ENCODE assay signal across 1 cellular context in the genomic region with DNA sequence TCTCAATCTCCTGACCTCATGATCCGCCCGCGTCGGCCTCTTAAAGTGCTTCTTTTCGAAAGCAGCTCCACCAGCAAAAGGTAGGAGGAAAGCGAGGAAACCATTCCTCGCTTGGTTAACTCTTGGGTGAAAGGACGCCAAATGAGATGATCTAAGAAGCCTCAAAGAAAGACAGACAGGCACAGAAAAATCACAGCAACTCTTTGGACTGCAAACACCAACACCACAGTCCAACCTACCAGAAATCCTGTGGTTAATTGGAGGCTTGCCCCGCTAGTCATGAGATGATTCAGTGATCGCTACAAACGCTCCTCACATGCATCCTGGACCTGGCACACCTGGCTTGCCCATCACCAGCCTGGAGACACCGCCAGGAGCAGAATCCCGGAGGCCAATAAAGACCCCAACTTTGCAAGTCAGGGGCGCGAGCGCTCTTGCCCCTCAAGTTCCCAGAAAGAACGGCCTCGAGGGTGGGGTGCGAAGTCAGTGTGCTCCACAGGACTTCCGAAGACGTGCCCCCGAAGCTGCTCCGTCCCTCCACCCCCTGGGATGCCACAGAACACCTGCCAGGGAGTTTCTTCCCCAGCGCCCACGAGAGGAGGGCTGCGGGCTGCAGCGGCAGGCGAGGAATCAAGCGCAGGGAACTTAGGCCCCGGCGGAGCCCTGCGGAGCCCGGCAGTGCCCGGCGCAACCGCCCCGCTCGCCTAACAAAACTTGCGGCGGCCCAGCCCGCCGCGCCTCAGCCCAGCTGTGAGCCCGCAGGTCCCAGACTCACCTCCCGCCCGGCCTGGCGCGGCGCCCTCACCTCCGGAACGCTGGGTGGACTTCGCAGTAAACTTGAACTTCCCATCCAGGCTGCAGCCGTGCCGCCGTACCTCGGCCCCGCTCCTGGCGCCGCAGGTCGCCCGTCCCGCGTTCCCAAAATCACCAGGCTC.
TF ChIP-seq lines count a peak whose summit lies in the region.

No MANE protein-coding gene starts in this region.

TF ChIP-seq in K562, 482 proteins besides CTCF, POLR2A, EP300 and RAD21 (continued from another document):
- TF ChIP-seq, protein P1, sequence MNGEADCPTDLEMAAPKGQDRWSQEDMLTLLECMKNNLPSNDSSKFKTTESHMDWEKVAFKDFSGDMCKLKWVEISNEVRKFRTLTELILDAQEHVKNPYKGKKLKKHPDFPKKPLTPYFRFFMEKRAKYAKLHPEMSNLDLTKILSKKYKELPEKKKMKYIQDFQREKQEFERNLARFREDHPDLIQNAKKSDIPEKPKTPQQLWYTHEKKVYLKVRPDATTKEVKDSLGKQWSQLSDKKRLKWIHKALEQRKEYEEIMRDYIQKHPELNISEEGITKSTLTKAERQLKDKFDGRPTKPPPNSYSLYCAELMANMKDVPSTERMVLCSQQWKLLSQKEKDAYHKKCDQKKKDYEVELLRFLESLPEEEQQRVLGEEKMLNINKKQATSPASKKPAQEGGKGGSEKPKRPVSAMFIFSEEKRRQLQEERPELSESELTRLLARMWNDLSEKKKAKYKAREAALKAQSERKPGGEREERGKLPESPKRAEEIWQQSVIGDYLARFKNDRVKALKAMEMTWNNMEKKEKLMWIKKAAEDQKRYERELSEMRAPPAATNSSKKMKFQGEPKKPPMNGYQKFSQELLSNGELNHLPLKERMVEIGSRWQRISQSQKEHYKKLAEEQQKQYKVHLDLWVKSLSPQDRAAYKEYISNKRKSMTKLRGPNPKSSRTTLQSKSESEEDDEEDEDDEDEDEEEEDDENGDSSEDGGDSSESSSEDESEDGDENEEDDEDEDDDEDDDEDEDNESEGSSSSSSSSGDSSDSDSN (IDR thresholded peaks at IDR 0.05; ENCODE audit: borderline replicate concordance in 1 of 2, low read depth in 2 of 2, low read length in 2 of 2) = 0 out of 4 replicates have a peak, but pooled peaks of 1 of the 2 experiments have one; percentile 23
- TF ChIP-seq RBBP5 (IDR thresholded peaks at IDR 0.05; ENCODE audit: borderline replicate concordance, insufficient read depth, low read length, poor library complexity, severe bottlenecking) = peak; percentile 45
- TF ChIP-seq, protein P2, sequence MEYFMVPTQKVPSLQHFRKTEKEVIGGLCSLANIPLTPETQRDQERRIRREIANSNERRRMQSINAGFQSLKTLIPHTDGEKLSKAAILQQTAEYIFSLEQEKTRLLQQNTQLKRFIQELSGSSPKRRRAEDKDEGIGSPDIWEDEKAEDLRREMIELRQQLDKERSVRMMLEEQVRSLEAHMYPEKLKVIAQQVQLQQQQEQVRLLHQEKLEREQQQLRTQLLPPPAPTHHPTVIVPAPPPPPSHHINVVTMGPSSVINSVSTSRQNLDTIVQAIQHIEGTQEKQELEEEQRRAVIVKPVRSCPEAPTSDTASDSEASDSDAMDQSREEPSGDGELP (CRISPR knock-in tag; IDR thresholded peaks at IDR 0.05; ENCODE audit: borderline replicate concordance) = peak; percentile 71; the same call in 1 of the 2 replicates
- peak; percentile 47 for TF ChIP-seq ZFX (CRISPR knock-in tag; IDR thresholded peaks at IDR 0.05)
- 0 out of 2 replicates have a peak, but pooled peaks have one; percentile 15 for TF ChIP-seq L3MBTL2 (IDR thresholded peaks at IDR 0.05)
TF ChIP-seq in K562: peak in this region for 6; not testable (repeated sequence) for 476.
